ENCODE assay signal across 1 cellular context in genomic region chr12:75910452-75910722, GRCh38.
TF ChIP-seq lines count a peak whose summit lies in the region.

No MANE protein-coding gene starts in this region.

TF ChIP-seq in IMR-90, 13 proteins besides CTCF, POLR2A, EP300 and RAD21 (continued from another document):
- TF ChIP-seq USF2 (IDR thresholded peaks at IDR 0.05; ENCODE audit: low read depth, low read length), result no peak
- no peak for TF ChIP-seq SMC3 (IDR thresholded peaks at IDR 0.05; ENCODE audit: low read depth, low read length)
- TF ChIP-seq ELK1 (IDR thresholded peaks at IDR 0.05; ENCODE audit: borderline replicate concordance, low read depth, low read length), result no peak
- no peak for TF ChIP-seq MAZ (IDR thresholded peaks at IDR 0.05; ENCODE audit: borderline replicate concordance, low read depth, low read length)
- TF ChIP-seq BHLHE40 (IDR thresholded peaks at IDR 0.05; ENCODE audit: low read depth, low read length), result no peak
